ENCODE assay signal across 12 cellular contexts in the genomic region with DNA sequence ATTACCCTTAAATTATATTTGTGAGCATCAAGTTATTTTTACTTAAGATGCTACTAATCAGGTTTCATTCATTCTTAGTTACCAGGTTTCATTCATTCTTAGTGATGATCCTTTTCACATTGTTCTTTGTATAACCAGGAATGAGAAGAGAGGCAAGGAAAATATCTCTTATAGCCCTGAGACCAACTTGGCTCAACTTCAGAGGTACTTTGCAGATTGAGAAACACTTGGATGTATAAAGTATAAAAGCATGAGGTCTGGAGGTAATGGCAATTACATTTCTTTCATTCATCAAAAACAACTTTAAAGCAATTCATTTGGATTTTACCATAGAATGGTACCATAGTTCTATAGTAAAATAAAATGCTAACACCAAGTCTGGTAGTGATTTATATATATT.
DNase-seq lines count a peak whose midpoint lies in the region; ATAC-seq and TF ChIP-seq lines count a peak whose summit lies in the region.
"Had no signal": no experiment of that assay in that cellular context is flagged by ENCODE, and none has a peak within 500 bp of the region (broad histone marks: within the 10 kb centered on the region; RNA-seq: fewer than 3 reads in every experiment).

No MANE protein-coding gene starts in this region.

- no peak overlapping the region for H4K91ac ChIP-seq in IMR-90 (ENCODE audit: insufficient read depth, low read depth, low read length)

- no peak overlapping the region for H3K14ac ChIP-seq in IMR-90 (replicated peaks; ENCODE audit: low read depth, low read length)

- H3K36me3 Mint-ChIP-seq in activated CD4-positive, alpha-beta memory T cell treated with anti-CD3 and anti-CD28 coated beads for 36 hours: no peaks in the 10 kb centered on the region
- H3K36me3 Mint-ChIP-seq: CD8-positive, alpha-beta memory T cell had no signal

- H3K4me2 ChIP-seq in IMR-90 (ENCODE audit: low read depth, low read length) (no peak overlapping the region), smooth muscle cell (peak overlapping the region; percentile 13)

- H3K36me3 ChIP-seq in IMR-90 (ENCODE audit: control insufficient read depth, insufficient read depth, low read length): no peaks in the 10 kb centered on the region
- H3K36me3 ChIP-seq in smooth muscle cell (ENCODE audit: low read depth): no peaks in the 10 kb centered on the region

- H2BK15ac ChIP-seq in IMR-90 (ENCODE audit: low read depth, low read length): no peak overlapping the region

- no peak overlapping the region for H3K27ac Mint-ChIP-seq in activated CD4-positive, alpha-beta memory T cell treated with anti-CD3 and anti-CD28 coated beads for 36 hours
- H3K27ac Mint-ChIP-seq: CD8-positive, alpha-beta memory T cell had no signal

- H2BK120ac ChIP-seq in IMR-90 (ENCODE audit: low read depth, low read length): no peak overlapping the region

- H3K9ac ChIP-seq in IMR-90 (ENCODE audit: low read depth, low read length): no peak overlapping the region
- no peak overlapping the region for H3K9ac ChIP-seq in smooth muscle cell (ENCODE audit: low read depth)

- H3K9me1 ChIP-seq in IMR-90 (ENCODE audit: insufficient read depth, low read length): no peaks in the 10 kb centered on the region; the same call in 1 of the 2 replicates

- no peak overlapping the region for H4K5ac ChIP-seq in IMR-90 (ENCODE audit: low read depth, low read length)

- H3K18ac ChIP-seq in IMR-90 (ENCODE audit: low read depth, low read length): no peak overlapping the region

- no peak overlapping the region for H2AK9ac ChIP-seq in IMR-90 (replicated peaks; ENCODE audit: low read depth, low read length, poor library complexity)

- no peaks in the 10 kb centered on the region for H3K79me1 ChIP-seq in IMR-90 (ENCODE audit: low read depth in 1 of 2, low read length in 2 of 2)

- BruUV-seq in IMR-90 (replicated peaks; lab: Mats Ljungman, UMichigan): no TSS peak

- H3K4ac ChIP-seq in IMR-90 (ENCODE audit: low read depth, low read length): no peak overlapping the region

- H3K27me3 Mint-ChIP-seq in activated CD4-positive, alpha-beta memory T cell treated with anti-CD3 and anti-CD28 coated beads for 36 hours: no peaks in the 10 kb centered on the region

- H2AK5ac ChIP-seq in IMR-90 (ENCODE audit: low read depth, low read length): no peak overlapping the region

- H3K23ac ChIP-seq in IMR-90 (ENCODE audit: low read depth, low read length): no peak overlapping the region

- no peak for ATAC-seq in IMR-90 (ENCODE audit: low read depth)
- ATAC-seq: HCT116 had no signal

- no peak overlapping the region for H3K4me3 Mint-ChIP-seq in activated CD4-positive, alpha-beta memory T cell treated with anti-CD3 and anti-CD28 coated beads for 36 hours
- H3K4me3 Mint-ChIP-seq: CD8-positive, alpha-beta memory T cell had no signal

- peaks cover 16% of the 10 kb centered on the region for H3F3A ChIP-seq in smooth muscle cell (ENCODE audit: low read depth)

- intact Hi-C loops in IMR-90 (cut with micrococcal nuclease): no loop called here
- intact Hi-C loops in activated CD4-positive, alpha-beta memory T cell treated with anti-CD3 and anti-CD28 coated beads for 36 hours (cut with micrococcal nuclease): no loop called here

- TF ChIP-seq CTCF in IMR-90 (conservative IDR thresholded peaks at IDR 0.05; ENCODE audit: low read depth, low read length) (no peak), choroid plexus epithelial cell (conservative IDR thresholded peaks at IDR 0.05; ENCODE audit: low read depth, low read length) (no peak), smooth muscle cell (IDR thresholded peaks at IDR 0.05; ENCODE audit: borderline replicate concordance, insufficient read depth, poor library complexity, severe bottlenecking) (no peak)

- H3K27me3 ChIP-seq in IMR-90 (ENCODE audit: control insufficient read depth, insufficient read depth, low read length): no peaks in the 10 kb centered on the region
- H3K27me3 ChIP-seq in smooth muscle cell (ENCODE audit: low read depth): no peaks in the 10 kb centered on the region

- no peaks in the 10 kb centered on the region; the same call in 1 of the 2 replicates for H3K4me1 ChIP-seq in IMR-90 (ENCODE audit: control insufficient read depth, insufficient read depth, low read length)
- peaks cover 26% of the 10 kb centered on the region for H3K4me1 ChIP-seq in smooth muscle cell (ENCODE audit: low read depth)

- TF ChIP-seq POLR2A in IMR-90 (IDR thresholded peaks at IDR 0.05; ENCODE audit: low read depth, low read length): no peak

- POLR2A ChIA-PET in IMR-90 (lab: Charles Lee; ENCODE audit: unreplicated experiment): no interaction called here
- POLR2A ChIA-PET in activated CD4-positive, alpha-beta memory T cell treated with anti-CD3 and anti-CD28 coated beads for 36 hours (lab: Charles Lee): no interaction called here

- H3K56ac ChIP-seq in IMR-90 (ENCODE audit: extremely low read depth, insufficient read depth, low read length): no peak overlapping the region

- H4K8ac ChIP-seq in IMR-90 (ENCODE audit: low read depth in 2 of 2, low read length in 2 of 2): no peak overlapping the region

- H3K9me3 ChIP-seq in IMR-90 (ENCODE audit: control insufficient read depth, insufficient read depth, low read length) (no peaks in the 10 kb centered on the region), smooth muscle cell (replicated peaks; ENCODE audit: low read depth) (no peaks in the 10 kb centered on the region)
- H3K9me3 ChIP-seq: Caco-2 had no signal

- no peak overlapping the region for H2BK5ac ChIP-seq in IMR-90 (ENCODE audit: low read depth, low read length, poor library complexity, severe bottlenecking)

- CTCF ChIA-PET in IMR-90 (lab: Yijun Ruan, JAX): no interaction called here
- CTCF ChIA-PET in activated CD4-positive, alpha-beta memory T cell treated with anti-CD3 and anti-CD28 coated beads for 36 hours (lab: Charles Lee): interaction anchor here (1.1 kb wide), 1 partner anchor 9 kb away, joined by 3 read pairs; no protein-coding TSS in a partner anchor

- H2AFZ ChIP-seq in IMR-90 (replicated peaks; ENCODE audit: low read length, poor library complexity) (no peak overlapping the region), smooth muscle cell (ENCODE audit: low read depth) (no peak overlapping the region)

- no peak for TF ChIP-seq RAD21 in IMR-90 (IDR thresholded peaks at IDR 0.05; ENCODE audit: low read length)

- no peak overlapping the region for H2BK20ac ChIP-seq in IMR-90 (ENCODE audit: low read depth, low read length)

- no peaks in the 10 kb centered on the region for H3K9me3 Mint-ChIP-seq in activated CD4-positive, alpha-beta memory T cell treated with anti-CD3 and anti-CD28 coated beads for 36 hours
- H3K9me3 Mint-ChIP-seq: CD8-positive, alpha-beta memory T cell had no signal

- no peaks in the 10 kb centered on the region for H3K79me2 ChIP-seq in smooth muscle cell (ENCODE audit: low read depth)

- H4K20me1 ChIP-seq in IMR-90 (ENCODE audit: insufficient read depth, low read length): no peaks in the 10 kb centered on the region
- no peaks in the 10 kb centered on the region for H4K20me1 ChIP-seq in smooth muscle cell (ENCODE audit: low read depth)

- H3K4me3 ChIP-seq in IMR-90 (ENCODE audit: insufficient read depth, low read depth, low read length) (no peak overlapping the region), choroid plexus epithelial cell (ENCODE audit: low read depth, low read length) (no peak overlapping the region), smooth muscle cell (no peak overlapping the region)

- no peaks in the 10 kb centered on the region for H3K4me1 Mint-ChIP-seq in activated CD4-positive, alpha-beta memory T cell treated with anti-CD3 and anti-CD28 coated beads for 36 hours (ENCODE audit: low read depth)
- H3K4me1 Mint-ChIP-seq: CD8-positive, alpha-beta memory T cell had no signal

- dilution Hi-C loops in IMR-90 (cut with HindIII; ENCODE audit: low sequenced_read_pairs, unreplicated experiment): no loop called here

- H3K27ac ChIP-seq in IMR-90 (ENCODE audit: insufficient read depth, low read length) (no peak overlapping the region), smooth muscle cell (ENCODE audit: low read depth) (peak overlapping the region; percentile 28)

- in situ Hi-C loops in IMR-90 (cut with MboI; ENCODE audit: low sequenced_read_pairs): no loop called here

- peak; percentile 19 for DNase-seq in IMR-90
- peak; percentile 66 for DNase-seq in choroid plexus epithelial cell (ENCODE audit: low read depth)
- peak; percentile 68 for DNase-seq in iris pigment epithelial cell (ENCODE audit: low read depth)
- no peak for DNase-seq in smooth muscle cell (lab: John Stamatoyannopoulos, UW; ENCODE audit: unreplicated experiment)
- DNase-seq in C1 segment of cervical spinal cord (lab: John Stamatoyannopoulos, UW): no peak
- no peak for DNase-seq in NOMO-1 treated with DMSO at 0.1 percent for 48 hours (lab: John Stamatoyannopoulos, UW; ENCODE audit: unreplicated experiment)
- DNase-seq in activated CD4-positive, alpha-beta memory T cell treated with anti-CD3 and anti-CD28 coated beads for 36 hours: no peak
- DNase-seq: Caco-2; CD8-positive, alpha-beta memory T cell; DND-41; GDM1 had no signal

TF ChIP-seq in IMR-90, 13 proteins besides CTCF, POLR2A, EP300 and RAD21:
- TF ChIP-seq, protein P1, sequence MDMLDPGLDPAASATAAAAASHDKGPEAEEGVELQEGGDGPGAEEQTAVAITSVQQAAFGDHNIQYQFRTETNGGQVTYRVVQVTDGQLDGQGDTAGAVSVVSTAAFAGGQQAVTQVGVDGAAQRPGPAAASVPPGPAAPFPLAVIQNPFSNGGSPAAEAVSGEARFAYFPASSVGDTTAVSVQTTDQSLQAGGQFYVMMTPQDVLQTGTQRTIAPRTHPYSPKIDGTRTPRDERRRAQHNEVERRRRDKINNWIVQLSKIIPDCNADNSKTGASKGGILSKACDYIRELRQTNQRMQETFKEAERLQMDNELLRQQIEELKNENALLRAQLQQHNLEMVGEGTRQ (IDR thresholded peaks at IDR 0.05; ENCODE audit: low read depth, low read length): no peak
- TF ChIP-seq MAZ (IDR thresholded peaks at IDR 0.05; ENCODE audit: borderline replicate concordance, low read depth, low read length) (no peak), MAFK (IDR thresholded peaks at IDR 0.05; ENCODE audit: low read depth, low read length) (no peak), BHLHE40 (IDR thresholded peaks at IDR 0.05; ENCODE audit: low read depth, low read length) (no peak), NFE2L2 (IDR thresholded peaks at IDR 0.05; ENCODE audit: low read depth, low read length) (no peak), RFX5 (IDR thresholded peaks at IDR 0.05; ENCODE audit: low read depth, low read length) (no peak)
- TF ChIP-seq, protein P2, sequence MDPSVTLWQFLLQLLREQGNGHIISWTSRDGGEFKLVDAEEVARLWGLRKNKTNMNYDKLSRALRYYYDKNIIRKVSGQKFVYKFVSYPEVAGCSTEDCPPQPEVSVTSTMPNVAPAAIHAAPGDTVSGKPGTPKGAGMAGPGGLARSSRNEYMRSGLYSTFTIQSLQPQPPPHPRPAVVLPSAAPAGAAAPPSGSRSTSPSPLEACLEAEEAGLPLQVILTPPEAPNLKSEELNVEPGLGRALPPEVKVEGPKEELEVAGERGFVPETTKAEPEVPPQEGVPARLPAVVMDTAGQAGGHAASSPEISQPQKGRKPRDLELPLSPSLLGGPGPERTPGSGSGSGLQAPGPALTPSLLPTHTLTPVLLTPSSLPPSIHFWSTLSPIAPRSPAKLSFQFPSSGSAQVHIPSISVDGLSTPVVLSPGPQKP (IDR thresholded peaks at IDR 0.05; ENCODE audit: borderline replicate concordance, low read depth, low read length): no peak

Comparison
In these comparisons a context has a peak if more than half of its experiments do, and no peak if none do; other contexts are left out.
1. DNase-seq: peak in IMR-90 (single experiment), choroid plexus epithelial cell (single experiment) and iris pigment epithelial cell (single experiment); none in smooth muscle cell (single experiment), C1 segment of cervical spinal cord (0 of 14), NOMO-1 treated with DMSO at 0.1 percent for 48 hours (single experiment) and activated CD4-positive, alpha-beta memory T cell treated with anti-CD3 and anti-CD28 coated beads for 36 hours (single experiment).